ENCODE assay signal across 17 cellular contexts in the genomic region with DNA sequence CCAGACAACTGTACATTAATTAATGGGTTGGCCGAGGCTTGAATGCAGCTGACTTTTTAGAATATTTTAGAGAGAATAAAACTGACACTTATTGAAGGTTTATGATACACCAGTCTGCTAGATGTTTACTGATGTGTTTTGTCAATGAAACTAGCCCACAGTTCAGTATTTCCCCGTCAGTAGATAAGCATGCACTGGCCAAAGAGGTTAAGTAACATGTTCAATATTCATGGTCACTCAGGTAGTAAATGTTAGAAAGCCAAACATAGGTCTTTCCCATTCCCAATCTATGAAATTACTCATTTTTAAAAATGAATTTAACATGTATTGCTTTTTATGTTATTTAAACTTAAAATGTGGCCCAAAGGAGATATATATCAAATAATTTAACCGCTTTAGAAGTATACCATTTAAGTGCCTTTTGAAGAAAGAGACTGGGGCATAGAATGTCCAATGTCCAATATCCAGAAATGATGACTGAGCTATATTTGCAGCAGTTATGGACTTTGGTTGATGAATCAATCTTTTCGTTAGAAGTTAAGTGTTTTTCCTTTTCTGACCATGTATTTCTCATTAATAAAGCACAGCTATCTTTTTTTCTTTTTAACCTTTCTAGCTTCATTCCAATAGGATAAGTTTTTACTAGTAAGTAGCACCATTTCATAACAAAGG.
"Had no signal": no experiment of that assay in that cellular context is flagged by ENCODE, and none has a peak within 500 bp of the region (broad histone marks: within the 10 kb centered on the region; RNA-seq: fewer than 3 reads in every experiment).

No MANE protein-coding gene starts in this region.

- DNase-seq: cerebellar nuclear complex; effector memory CD8-positive, alpha-beta T cell; gastrocnemius medialis; kidney; left cardiac atrium; mammary epithelial cell; mucosa of descending colon; natural killer cell; right cardiac atrium; stimulated activated CD4-positive, alpha-beta T cell treated with anti-CD3 and anti-CD28 coated beads, Interleukin-4, amount 100 ng/mL, for 1 hour; testis; upper lobe of right lung had no signal

- H3K27me3 ChIP-seq: esophagus muscularis mucosa, gastrocnemius medialis, hepatocyte, testis, tibial nerve, upper lobe of right lung had no signal

- H3K27ac ChIP-seq: epithelial cell of prostate, esophagus muscularis mucosa, gastrocnemius medialis, hepatocyte, testis, tibial nerve, upper lobe of right lung had no signal

- H3K9me3 ChIP-seq: esophagus muscularis mucosa, gastrocnemius medialis, mucosa of descending colon, testis, tibial nerve, upper lobe of right lung had no signal

- H3K36me3 ChIP-seq: esophagus muscularis mucosa, gastrocnemius medialis, tibial nerve, upper lobe of right lung had no signal

- H3K4me1 ChIP-seq: testis had no signal

- ATAC-seq: effector memory CD8-positive, alpha-beta T cell; gastrocnemius medialis; left cardiac atrium; mucosa of descending colon; natural killer cell; right cardiac atrium; stimulated activated memory B cell treated with anti-CD40 and anti-IgM and Interleukin-4, amounts not matched to agents 10 μg/mL and 1 μg/mL and 100 μg/mL, for 72 hours; upper lobe of right lung had no signal

- H3K4me3 ChIP-seq: esophagus muscularis mucosa, gastrocnemius medialis, hepatocyte, mucosa of descending colon, testis, tibial nerve, upper lobe of right lung had no signal
